ENCODE assay signal across 1 cellular context in genomic region chr20:1844723-1845523, GRCh38.
TF ChIP-seq lines count a peak whose summit lies in the region.

No MANE protein-coding gene starts in this region.

TF ChIP-seq in GM12878, 131 proteins besides CTCF, POLR2A, EP300 and RAD21 (continued from another document and continues in another):
- TF ChIP-seq, protein P1, sequence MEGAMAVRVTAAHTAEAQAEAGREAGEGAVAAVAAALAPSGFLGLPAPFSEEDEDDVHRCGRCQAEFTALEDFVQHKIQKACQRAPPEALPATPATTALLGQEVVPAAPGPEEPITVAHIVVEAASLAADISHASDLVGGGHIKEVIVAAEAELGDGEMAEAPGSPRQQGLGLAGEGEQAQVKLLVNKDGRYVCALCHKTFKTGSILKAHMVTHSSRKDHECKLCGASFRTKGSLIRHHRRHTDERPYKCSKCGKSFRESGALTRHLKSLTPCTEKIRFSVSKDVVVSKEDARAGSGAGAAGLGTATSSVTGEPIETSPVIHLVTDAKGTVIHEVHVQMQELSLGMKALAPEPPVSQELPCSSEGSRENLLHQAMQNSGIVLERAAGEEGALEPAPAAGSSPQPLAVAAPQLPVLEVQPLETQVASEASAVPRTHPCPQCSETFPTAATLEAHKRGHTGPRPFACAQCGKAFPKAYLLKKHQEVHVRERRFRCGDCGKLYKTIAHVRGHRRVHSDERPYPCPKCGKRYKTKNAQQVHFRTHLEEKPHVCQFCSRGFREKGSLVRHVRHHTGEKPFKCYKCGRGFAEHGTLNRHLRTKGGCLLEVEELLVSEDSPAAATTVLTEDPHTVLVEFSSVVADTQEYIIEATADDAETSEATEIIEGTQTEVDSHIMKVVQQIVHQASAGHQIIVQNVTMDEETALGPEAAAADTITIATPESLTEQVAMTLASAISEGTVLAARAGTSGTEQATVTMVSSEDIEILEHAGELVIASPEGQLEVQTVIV (IDR thresholded peaks at IDR 0.05; ENCODE audit: borderline replicate concordance, partially characterized antibody), result no peak
- no peak for TF ChIP-seq ATF2 (IDR thresholded peaks at IDR 0.05; ENCODE audit: low read length)
- TF ChIP-seq BACH1 (IDR thresholded peaks at IDR 0.05; ENCODE audit: borderline replicate concordance), result no peak; the same call in 1 of the 2 replicates
- no peak for TF ChIP-seq MYC (IDR thresholded peaks at IDR 0.05; ENCODE audit: insufficient read depth, insufficient read length, insufficient replicate concordance, low read length, severe bottlenecking)
- TF ChIP-seq SMC3 (IDR thresholded peaks at IDR 0.05; ENCODE audit: borderline replicate concordance, low read length), result no peak; the same call in 1 of the 2 replicates
- TF ChIP-seq ESRRA (IDR thresholded peaks at IDR 0.05; ENCODE audit: low read length), result no peak
- TF ChIP-seq EED (IDR thresholded peaks at IDR 0.05; ENCODE audit: low read depth), result peak; percentile 52
- TF ChIP-seq BMI1 (IDR thresholded peaks at IDR 0.05; ENCODE audit: borderline replicate concordance), result no peak
- no peak for TF ChIP-seq KLF5 (IDR thresholded peaks at IDR 0.05; ENCODE audit: partially characterized antibody)
- TF ChIP-seq CREB1 (IDR thresholded peaks at IDR 0.05; ENCODE audit: low read depth), result peak; percentile 69; the same call in 1 of the 2 replicates
- no peak for TF ChIP-seq TCF3 (IDR thresholded peaks at IDR 0.05; ENCODE audit: borderline replicate concordance, insufficient read depth, low read depth, low read length)
- TF ChIP-seq, protein P2, sequence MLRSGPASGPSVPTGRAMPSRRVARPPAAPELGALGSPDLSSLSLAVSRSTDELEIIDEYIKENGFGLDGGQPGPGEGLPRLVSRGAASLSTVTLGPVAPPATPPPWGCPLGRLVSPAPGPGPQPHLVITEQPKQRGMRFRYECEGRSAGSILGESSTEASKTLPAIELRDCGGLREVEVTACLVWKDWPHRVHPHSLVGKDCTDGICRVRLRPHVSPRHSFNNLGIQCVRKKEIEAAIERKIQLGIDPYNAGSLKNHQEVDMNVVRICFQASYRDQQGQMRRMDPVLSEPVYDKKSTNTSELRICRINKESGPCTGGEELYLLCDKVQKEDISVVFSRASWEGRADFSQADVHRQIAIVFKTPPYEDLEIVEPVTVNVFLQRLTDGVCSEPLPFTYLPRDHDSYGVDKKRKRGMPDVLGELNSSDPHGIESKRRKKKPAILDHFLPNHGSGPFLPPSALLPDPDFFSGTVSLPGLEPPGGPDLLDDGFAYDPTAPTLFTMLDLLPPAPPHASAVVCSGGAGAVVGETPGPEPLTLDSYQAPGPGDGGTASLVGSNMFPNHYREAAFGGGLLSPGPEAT (IDR thresholded peaks at IDR 0.05; ENCODE audit: low read depth), result peak; percentile 90
- TF ChIP-seq ASH2L (IDR thresholded peaks at IDR 0.05; ENCODE audit: borderline replicate concordance, low read depth), result no peak
- TF ChIP-seq SPI1 (IDR thresholded peaks at IDR 0.05; ENCODE audit: borderline replicate concordance, insufficient read depth, low read depth, low read length), result peak; percentile 94
- no peak for TF ChIP-seq FOXM1 (IDR thresholded peaks at IDR 0.05; ENCODE audit: low read depth, low read length)
- peak; percentile 52; the same call in 1 of the 2 replicates for TF ChIP-seq RAD51 (IDR thresholded peaks at IDR 0.05)
- TF ChIP-seq SP1 (IDR thresholded peaks at IDR 0.05; ENCODE audit: low read depth, low read length), result peak; percentile 36
- no peak for TF ChIP-seq PML (IDR thresholded peaks at IDR 0.05; ENCODE audit: low read length)
- no peak for TF ChIP-seq NFIC (IDR thresholded peaks at IDR 0.05; ENCODE audit: low read depth, low read length)
- TF ChIP-seq NBN (IDR thresholded peaks at IDR 0.05), result peak; percentile 59
- TF ChIP-seq ZBED1 (IDR thresholded peaks at IDR 0.05; ENCODE audit: borderline replicate concordance), result no peak
- no peak for TF ChIP-seq TARDBP (IDR thresholded peaks at IDR 0.05; ENCODE audit: borderline replicate concordance)
- no peak for TF ChIP-seq KDM1A (IDR thresholded peaks at IDR 0.05; ENCODE audit: borderline replicate concordance)
- no peak for TF ChIP-seq ZBTB11 (CRISPR knock-in tag; IDR thresholded peaks at IDR 0.05)
- TF ChIP-seq ZBTB4 (CRISPR knock-in tag; IDR thresholded peaks at IDR 0.05), result no peak
- TF ChIP-seq MLLT1 (IDR thresholded peaks at IDR 0.05), result peak; percentile 35; the same call in 1 of the 2 replicates
- no peak for TF ChIP-seq RFX5 (IDR thresholded peaks at IDR 0.05; ENCODE audit: low read depth, low read length)
- TF ChIP-seq MTA2 (IDR thresholded peaks at IDR 0.05; ENCODE audit: low read depth), result peak; percentile 41; the same call in 1 of the 2 replicates
- TF ChIP-seq SIX5 (IDR thresholded peaks at IDR 0.05; ENCODE audit: low read depth, low read length, severe bottlenecking), result no peak
- no peak for TF ChIP-seq GATAD2B (conservative IDR thresholded peaks at IDR 0.05; ENCODE audit: low read depth)
- TF ChIP-seq HCFC1 (IDR thresholded peaks at IDR 0.05; ENCODE audit: low read length), result no peak
- no peak for TF ChIP-seq YBX1 (IDR thresholded peaks at IDR 0.05)
- TF ChIP-seq HDAC2 (IDR thresholded peaks at IDR 0.05), result no peak
- TF ChIP-seq CHD1 (IDR thresholded peaks at IDR 0.05; ENCODE audit: low read depth, low read length), result no peak
- TF ChIP-seq NFXL1 (IDR thresholded peaks at IDR 0.05; ENCODE audit: borderline replicate concordance), result no peak
- TF ChIP-seq, protein P3, sequence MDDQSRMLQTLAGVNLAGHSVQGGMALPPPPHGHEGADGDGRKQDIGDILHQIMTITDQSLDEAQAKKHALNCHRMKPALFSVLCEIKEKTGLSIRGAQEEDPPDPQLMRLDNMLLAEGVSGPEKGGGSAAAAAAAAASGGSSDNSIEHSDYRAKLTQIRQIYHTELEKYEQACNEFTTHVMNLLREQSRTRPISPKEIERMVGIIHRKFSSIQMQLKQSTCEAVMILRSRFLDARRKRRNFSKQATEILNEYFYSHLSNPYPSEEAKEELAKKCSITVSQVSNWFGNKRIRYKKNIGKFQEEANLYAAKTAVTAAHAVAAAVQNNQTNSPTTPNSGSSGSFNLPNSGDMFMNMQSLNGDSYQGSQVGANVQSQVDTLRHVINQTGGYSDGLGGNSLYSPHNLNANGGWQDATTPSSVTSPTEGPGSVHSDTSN (IDR thresholded peaks at IDR 0.05; ENCODE audit: insufficient replicate concordance, low read depth, low read length), result no peak
- TF ChIP-seq ZNF592 (IDR thresholded peaks at IDR 0.05), result no peak
- no peak for TF ChIP-seq NR2F1 (conservative IDR thresholded peaks at IDR 0.05)
- TF ChIP-seq IKZF1 (conservative IDR thresholded peaks at IDR 0.05), result peak; percentile 67
- no peak for TF ChIP-seq KAT2A (conservative IDR thresholded peaks at IDR 0.05; ENCODE audit: control insufficient read depth, low read depth, low read length)
- TF ChIP-seq E2F4 (IDR thresholded peaks at IDR 0.05; ENCODE audit: low read depth, low read length), result no peak
- peak in 1 of 2 experiments; percentile 33; a peak in 2 of 4 replicates for TF ChIP-seq IKZF2 (IDR thresholded peaks at IDR 0.05)
